ENCODE assay signal across 8 cellular contexts in the genomic region with DNA sequence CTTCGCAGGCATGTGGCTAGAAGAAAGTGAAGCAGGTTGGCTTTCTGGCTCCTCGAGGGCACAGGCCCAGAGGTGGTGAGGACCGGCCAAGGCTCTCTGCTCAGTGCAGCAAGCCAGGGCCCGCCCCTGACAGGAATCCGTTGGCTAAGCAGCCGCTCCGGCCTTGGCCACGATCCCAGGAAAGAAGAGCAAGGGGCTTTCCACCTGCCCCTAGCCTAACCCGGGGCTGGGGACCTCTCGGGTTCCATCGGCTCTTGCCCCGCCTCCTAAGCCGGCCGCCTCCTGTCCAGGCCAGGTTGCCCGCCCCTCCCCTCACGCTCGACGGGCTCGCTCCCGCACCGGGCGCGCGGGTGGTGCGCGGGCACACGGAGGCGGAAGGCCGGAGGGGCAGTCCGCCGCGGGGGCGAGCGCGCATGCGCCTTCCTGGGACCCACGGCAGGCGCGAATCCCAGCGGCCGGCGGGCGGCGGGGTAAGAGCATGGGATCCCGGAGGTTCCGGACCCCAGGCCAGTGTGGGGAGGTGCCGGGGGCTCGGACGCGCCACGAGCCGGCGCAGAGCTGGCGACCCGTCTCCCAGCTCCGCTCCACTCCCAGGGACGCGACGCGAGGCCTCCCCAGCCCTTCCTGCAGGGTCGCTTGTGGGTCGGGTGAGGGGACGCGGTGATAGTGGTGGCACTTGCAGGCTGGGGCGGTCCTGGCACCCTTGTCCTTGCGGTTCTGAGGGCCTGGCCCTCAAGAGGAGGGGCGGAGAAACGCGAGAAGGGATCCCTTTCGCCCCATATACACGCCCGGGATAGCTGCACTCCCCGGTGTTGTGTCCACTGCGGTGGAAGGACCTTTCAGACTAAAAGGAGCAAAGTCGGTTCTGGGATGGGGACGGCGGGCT. TPM values are rescaled to one million over a fixed set of nuclear protein-coding genes. Genes with fewer than 3 reads are reported as not detected.
A peak's percentile ranks its signal among the peaks of the same experiment; 100 is the strongest.
DNase-seq lines count a peak whose midpoint lies in the region; ATAC-seq and TF ChIP-seq lines count a peak whose summit lies in the region.

ALG6 (plus strand) TSS at position 410 of the 886 bp plus-strand sequence. CDS start 3,351 bp downstream, outside the sequence.

- peak within 1 kb of the TSS; percentile 78 for H3K27ac ChIP-seq in cingulate gyrus (ENCODE audit: low read depth, low read length)

- POLR2A ChIA-PET in BJ (lab: Charles Lee) = no interaction called here

- H3K4me3 ChIP-seq in BJ (ENCODE audit: low read depth, low read length) = peak within 1 kb of the TSS; percentile 84

- no peaks in the 10 kb centered on the region for H3K36me3 ChIP-seq in BJ (ENCODE audit: control insufficient read depth, insufficient read depth, low read length)

- CTCF ChIA-PET in BJ (lab: Yijun Ruan, JAX) = interaction anchor here (1.4 kb wide), 1 partner anchor 40 kb away, joined by 3 read pairs; no protein-coding TSS in a partner anchor

- peak; percentile 54 for DNase-seq in BJ (ENCODE audit: low read depth)
- peak; percentile 94 for DNase-seq in GM19240 (ENCODE audit: insufficient read length, low spot score)
- peak; percentile 94 for DNase-seq in NCI-H510A treated with DMSO at 0.1 percent for 48 hours (lab: John Stamatoyannopoulos, UW)
- peak; percentile 87 to 88 for DNase-seq in activated CD4-positive, alpha-beta T cell treated with anti-CD3 and anti-CD28 coated beads for 4 hours
- peak; percentile 97 for DNase-seq in kidney tubule cell (ENCODE audit: low spot score)
- peak; percentile 74 to 87 for DNase-seq in stimulated activated CD4-positive, alpha-beta T cell treated with anti-CD3 and anti-CD28 coated beads, Interleukin-1b, Interleukin-23, amount 100 ng/mL, for 1 hour (ENCODE audit: low read depth in 2 of 2)

- 0 out of 2 replicates have a peak, but pooled peaks cover 1% of the 10 kb centered on the region for H3K27me3 ChIP-seq in BJ (ENCODE audit: control insufficient read depth, insufficient read depth, low read length)

- peak; percentile 39; the same call in 1 of the 2 replicates for TF ChIP-seq CTCF in BJ (IDR thresholded peaks at IDR 0.05; ENCODE audit: insufficient read depth, low read depth, low read length)

- peak; percentile 92 for ATAC-seq in HG03457 (IDR thresholded peaks at IDR 0.05; ENCODE audit: unreplicated experiment)

RNA-seq across cellular contexts. Expression of gene ALG6, which starts in this region (rescaled TPM):
- polyA plus RNA-seq in BJ (2011; rRNA removed) = 3.1 and 7.6 TPM in 2 replicates
- 1.7 and 2.7 TPM in 2 replicates for polyA minus RNA-seq in BJ (2011; rRNA and poly(A)+ RNA removed)

Comparison
In these comparisons a context has a peak if more than half of its experiments do, and no peak if none do; other contexts are left out.
1. Peak in every context shown above with its lines: DNase-seq, ATAC-seq, H3K4me3 ChIP-seq and H3K27ac ChIP-seq.